24 cellular contexts compared by ENCODE assay signal in the genomic region with DNA sequence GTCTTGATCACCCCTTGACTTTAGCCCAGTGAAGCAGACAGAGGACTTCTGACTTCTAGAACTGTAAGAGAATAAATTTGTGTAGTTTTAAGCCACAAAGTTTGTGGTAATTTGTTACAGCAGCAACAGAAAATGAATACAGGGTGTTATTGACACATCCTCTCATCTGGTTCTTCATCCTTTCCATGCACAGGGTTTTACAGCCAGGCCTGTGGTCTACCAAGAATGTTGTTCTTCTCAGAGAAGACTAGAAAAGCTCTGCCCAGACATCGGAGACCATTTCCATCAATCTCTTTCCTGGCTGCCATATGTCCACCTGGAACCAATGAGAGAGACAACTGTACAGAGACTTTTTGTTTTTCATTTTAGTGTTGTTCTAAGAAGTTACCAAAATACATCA.
DNase-seq lines count a peak whose midpoint lies in the region; ATAC-seq and TF ChIP-seq lines count a peak whose summit lies in the region.
"Had no signal": no experiment of that assay in that cellular context is flagged by ENCODE, and none has a peak within 500 bp of the region (broad histone marks: within the 10 kb centered on the region; RNA-seq: fewer than 3 reads in every experiment).

No MANE protein-coding gene starts in this region.

- no peak overlapping the region for H3K27ac ChIP-seq in SJCRH30
- H3K27ac ChIP-seq: sigmoid colon, uterus had no signal

- no peak for DNase-seq in activated CD4-positive, alpha-beta T cell treated with anti-CD3 and anti-CD28 coated beads, Interleukin-2, amount 10 ng/mL, durations not matched to agents 24 days and 14 days
- DNase-seq in activated CD4-positive, alpha-beta T cell treated with anti-CD3 and anti-CD28 coated beads, Interleukin-2, amount 50 U/mL, for 48 hours = no peak
- peak; percentile 89 for DNase-seq in AG10803 (ENCODE audit: low read depth)
- DNase-seq in memory B cell (ENCODE audit: low spot score in 2 of 2) = no peak
- no peak for DNase-seq in stimulated activated CD4-positive, alpha-beta T cell treated with anti-CD3 and anti-CD28 coated beads, Interleukin-4, amount 100 ng/mL, for 4 hours
- no peak for DNase-seq in NCI-H2107 (lab: John Stamatoyannopoulos, UW)
- DNase-seq in SJCRH30 = no peak
- DNase-seq: 8988T; CD4-positive, alpha-beta memory T cell; DMS53; hypothalamus; Karpas-422; mesenchymal stem cell; NCI-H1436; NCI-H510A; sigmoid colon; stimulated activated CD4-positive, alpha-beta T cell treated with anti-CD3 and anti-CD28 coated beads, Interleukin-4, amount 100 ng/mL, for 24 hours; stimulated activated naive CD4-positive, alpha-beta T cell treated with Interleukin-2 at 50 U/mL for 16 hours; uterus had no signal

- H3K4me1 Mint-ChIP-seq in activated CD4-positive, alpha-beta T cell treated with anti-CD3 and anti-CD28 coated beads, Interleukin-2, amount 10 ng/mL, durations not matched to agents 24 days and 14 days = peaks cover 69% of the 10 kb centered on the region
- H3K4me1 Mint-ChIP-seq in activated T-helper 17 cell treated with anti-CD3 and anti-CD28 coated beads, Interleukin-2, amount 50 U/mL, for 72 hours = peaks cover 68% of the 10 kb centered on the region
- peaks cover 30% of the 10 kb centered on the region for H3K4me1 Mint-ChIP-seq in memory B cell

- ATAC-seq in activated T-helper 17 cell treated with anti-CD3 and anti-CD28 coated beads, Interleukin-2, amount 50 U/mL, for 72 hours (replicated peaks) = peak; percentile 18
- ATAC-seq in memory B cell (ENCODE audit: low read depth) = no peak
- ATAC-seq: HepG2, left lobe of liver, SK-N-SH treated with all-trans-retinoic acid at 6 μM for 48 hours had no signal

- intact Hi-C loops in activated CD4-positive, alpha-beta T cell treated with anti-CD3 and anti-CD28 coated beads, Interleukin-2, amount 10 ng/mL, durations not matched to agents 24 days and 14 days (cut with micrococcal nuclease) = loop anchor here (1.0 kb wide), 1 partner anchor 9 kb away; no protein-coding TSS in a partner anchor

- H3K27ac Mint-ChIP-seq in activated CD4-positive, alpha-beta T cell treated with anti-CD3 and anti-CD28 coated beads, Interleukin-2, amount 10 ng/mL, durations not matched to agents 24 days and 14 days = peak overlapping the region; percentile 79
- peak overlapping the region; percentile 91 for H3K27ac Mint-ChIP-seq in activated T-helper 17 cell treated with anti-CD3 and anti-CD28 coated beads, Interleukin-2, amount 50 U/mL, for 72 hours
- peak overlapping the region; percentile 29 for H3K27ac Mint-ChIP-seq in memory B cell
- H3K27ac Mint-ChIP-seq: progenitor cell of endocrine pancreas had no signal

- H3K9me3 ChIP-seq in SJCRH30 (replicated peaks) = no peaks in the 10 kb centered on the region
- H3K9me3 ChIP-seq: sigmoid colon, uterus had no signal

- H3K27me3 ChIP-seq in SJCRH30 = no peaks in the 10 kb centered on the region; the same call in 1 of the 2 replicates
- H3K27me3 ChIP-seq: sigmoid colon, uterus had no signal

- peaks cover 33% of the 10 kb centered on the region for H3K36me3 Mint-ChIP-seq in activated CD4-positive, alpha-beta T cell treated with anti-CD3 and anti-CD28 coated beads, Interleukin-2, amount 10 ng/mL, durations not matched to agents 24 days and 14 days (ENCODE audit: low read depth)
- peaks cover 23% of the 10 kb centered on the region for H3K36me3 Mint-ChIP-seq in activated T-helper 17 cell treated with anti-CD3 and anti-CD28 coated beads, Interleukin-2, amount 50 U/mL, for 72 hours (ENCODE audit: low read depth)
- H3K36me3 Mint-ChIP-seq in memory B cell = peaks cover 2% of the 10 kb centered on the region
- H3K36me3 Mint-ChIP-seq: CD4-positive, alpha-beta memory T cell had no signal

- no peak for TF ChIP-seq CTCF in AG10803 (conservative IDR thresholded peaks at IDR 0.05; ENCODE audit: low read length)

- H3K4me1 ChIP-seq in SJCRH30 = peaks cover 3% of the 10 kb centered on the region; the same call in 1 of the 2 replicates
- H3K4me1 ChIP-seq: uterus had no signal

- H3K4me3 Mint-ChIP-seq in activated CD4-positive, alpha-beta T cell treated with anti-CD3 and anti-CD28 coated beads, Interleukin-2, amount 10 ng/mL, durations not matched to agents 24 days and 14 days = peak overlapping the region; percentile 7
- peak overlapping the region; percentile 88 for H3K4me3 Mint-ChIP-seq in activated T-helper 17 cell treated with anti-CD3 and anti-CD28 coated beads, Interleukin-2, amount 50 U/mL, for 72 hours
- H3K4me3 Mint-ChIP-seq in memory B cell = no peak overlapping the region
- H3K4me3 Mint-ChIP-seq: CD4-positive, alpha-beta memory T cell had no signal

- H3K9me3 Mint-ChIP-seq in activated CD4-positive, alpha-beta T cell treated with anti-CD3 and anti-CD28 coated beads, Interleukin-2, amount 10 ng/mL, durations not matched to agents 24 days and 14 days = peaks cover 14% of the 10 kb centered on the region
- peaks cover 9% of the 10 kb centered on the region for H3K9me3 Mint-ChIP-seq in activated T-helper 17 cell treated with anti-CD3 and anti-CD28 coated beads, Interleukin-2, amount 50 U/mL, for 72 hours
- no peaks in the 10 kb centered on the region for H3K9me3 Mint-ChIP-seq in memory B cell

- H3K4me3 ChIP-seq in AG10803 (ENCODE audit: low read length) (no peak overlapping the region), SJCRH30 (no peak overlapping the region)
- H3K4me3 ChIP-seq: sigmoid colon, uterus had no signal

- H3K27me3 Mint-ChIP-seq in activated CD4-positive, alpha-beta T cell treated with anti-CD3 and anti-CD28 coated beads, Interleukin-2, amount 10 ng/mL, durations not matched to agents 24 days and 14 days = no peaks in the 10 kb centered on the region
- no peaks in the 10 kb centered on the region for H3K27me3 Mint-ChIP-seq in activated T-helper 17 cell treated with anti-CD3 and anti-CD28 coated beads, Interleukin-2, amount 50 U/mL, for 72 hours
- no peaks in the 10 kb centered on the region for H3K27me3 Mint-ChIP-seq in memory B cell
- H3K27me3 Mint-ChIP-seq: CD4-positive, alpha-beta memory T cell; progenitor cell of endocrine pancreas had no signal

- H3K36me3 ChIP-seq in SJCRH30 = no peaks in the 10 kb centered on the region
- H3K36me3 ChIP-seq: sigmoid colon, uterus had no signal

Comparison
In these comparisons a context has a peak if more than half of its experiments do, and no peak if none do; other contexts are left out.
1. H3K27ac Mint-ChIP-seq: peak in every context shown above with its lines; median percentile 91 in activated T-helper 17 cell treated with anti-CD3 and anti-CD28 coated beads, Interleukin-2, amount 50 U/mL, for 72 hours; 79 in activated CD4-positive, alpha-beta T cell treated with anti-CD3 and anti-CD28 coated beads, Interleukin-2, amount 10 ng/mL, durations not matched to agents 24 days and 14 days; 29 in memory B cell.